8 cellular contexts compared by ENCODE assay signal in genomic region chr19:10653482-10653731, GRCh38. TPM values are rescaled to one million over a fixed set of nuclear protein-coding genes. Genes with fewer than 3 reads are reported as not detected.
DNase-seq lines count a peak whose midpoint lies in the region; ATAC-seq lines count a peak whose summit lies in the region.

No MANE protein-coding gene starts in this region.

- no peak for DNase-seq in stimulated activated naive B cell treated with anti-CD40 and anti-IgM and Interleukin-4, amounts not matched to agents 10 μg/mL and 1 μg/mL and 100 μg/mL, for 72 hours
- DNase-seq in GM19240 (ENCODE audit: insufficient read length, low spot score): no peak
- DNase-seq in hypothalamus (lab: John Stamatoyannopoulos, UW): no peak
- no peak for DNase-seq in G401 (ENCODE audit: low spot score)

- peaks cover 2% of the 10 kb centered on the region for H3K4me1 ChIP-seq in iPS-15b (ENCODE audit: control insufficient read depth, insufficient read depth, low read length)

- H3K4me1 Mint-ChIP-seq in activated T-helper 17 cell treated with anti-CD3 and anti-CD28 coated beads, Interleukin-2, amount 50 U/mL, for 72 hours: peaks cover 24% of the 10 kb centered on the region
- peaks cover 25 to 36% of the 10 kb centered on the region in 2 donors for H3K4me1 Mint-ChIP-seq in stimulated activated naive B cell treated with anti-CD40 and anti-IgM and Interleukin-4, amounts not matched to agents 10 μg/mL and 1 μg/mL and 100 μg/mL, for 72 hours

- peaks cover 7% of the 10 kb centered on the region for H3K36me3 ChIP-seq in iPS-15b (ENCODE audit: control insufficient read depth, insufficient read depth, low read length)

- peak overlapping the region; percentile 99 for H3K4me3 Mint-ChIP-seq in activated T-helper 17 cell treated with anti-CD3 and anti-CD28 coated beads, Interleukin-2, amount 50 U/mL, for 72 hours
- peak overlapping the region; percentile 92 to 95 for H3K4me3 Mint-ChIP-seq in stimulated activated naive B cell treated with anti-CD40 and anti-IgM and Interleukin-4, amounts not matched to agents 10 μg/mL and 1 μg/mL and 100 μg/mL, for 72 hours

- H3K9me3 Mint-ChIP-seq in activated T-helper 17 cell treated with anti-CD3 and anti-CD28 coated beads, Interleukin-2, amount 50 U/mL, for 72 hours: no peaks in the 10 kb centered on the region
- no peaks in the 10 kb centered on the region for H3K9me3 Mint-ChIP-seq in stimulated activated naive B cell treated with anti-CD40 and anti-IgM and Interleukin-4, amounts not matched to agents 10 μg/mL and 1 μg/mL and 100 μg/mL, for 72 hours

- no peaks in the 10 kb centered on the region for H3K27me3 ChIP-seq in iPS-15b (ENCODE audit: control insufficient read depth, insufficient read depth, low read length)

- H3K9me3 ChIP-seq in iPS-15b (ENCODE audit: control insufficient read depth, insufficient read depth, low read length): no peaks in the 10 kb centered on the region

- peak; percentile 5 for ATAC-seq in HG02623 (IDR thresholded peaks at IDR 0.05; ENCODE audit: unreplicated experiment)
- no peak for ATAC-seq in activated T-helper 17 cell treated with anti-CD3 and anti-CD28 coated beads, Interleukin-2, amount 50 U/mL, for 72 hours (replicated peaks)
- ATAC-seq in stimulated activated naive B cell treated with anti-CD40 and anti-IgM and Interleukin-4, amounts not matched to agents 10 μg/mL and 1 μg/mL and 100 μg/mL, for 72 hours (replicated peaks): no peak
- no peak for ATAC-seq in GM19452 (IDR thresholded peaks at IDR 0.05; ENCODE audit: unreplicated experiment)

- peak overlapping the region; percentile 97 for H3K4me3 ChIP-seq in iPS-15b (ENCODE audit: low read depth, low read length)

- H3K27me3 Mint-ChIP-seq in activated T-helper 17 cell treated with anti-CD3 and anti-CD28 coated beads, Interleukin-2, amount 50 U/mL, for 72 hours: no peaks in the 10 kb centered on the region
- no peaks in the 10 kb centered on the region for H3K27me3 Mint-ChIP-seq in stimulated activated naive B cell treated with anti-CD40 and anti-IgM and Interleukin-4, amounts not matched to agents 10 μg/mL and 1 μg/mL and 100 μg/mL, for 72 hours

- H3K27ac Mint-ChIP-seq in activated T-helper 17 cell treated with anti-CD3 and anti-CD28 coated beads, Interleukin-2, amount 50 U/mL, for 72 hours: peak overlapping the region; percentile 97
- H3K27ac Mint-ChIP-seq in stimulated activated naive B cell treated with anti-CD40 and anti-IgM and Interleukin-4, amounts not matched to agents 10 μg/mL and 1 μg/mL and 100 μg/mL, for 72 hours: peak overlapping the region; percentile 99

- H3K9ac ChIP-seq in iPS-15b (ENCODE audit: low read depth, low read length): peak overlapping the region; percentile 100

- in situ Hi-C loops in G401 (cut with HindIII; ENCODE audit: low sequenced_read_pairs): no loop called here

- H3K36me3 Mint-ChIP-seq in activated T-helper 17 cell treated with anti-CD3 and anti-CD28 coated beads, Interleukin-2, amount 50 U/mL, for 72 hours (ENCODE audit: low read depth): peaks cover 60% of the 10 kb centered on the region
- peaks cover 29 to 36% of the 10 kb centered on the region in 2 donors for H3K36me3 Mint-ChIP-seq in stimulated activated naive B cell treated with anti-CD40 and anti-IgM and Interleukin-4, amounts not matched to agents 10 μg/mL and 1 μg/mL and 100 μg/mL, for 72 hours

RNA-seq across cellular contexts. Expression of gene ILF3, which starts 0.7 kb away (rescaled TPM):
- 100 to 1,000 TPM; 286 to 439 TPM for total RNA-seq in activated T-helper 17 cell treated with anti-CD3 and anti-CD28 coated beads, Interleukin-2, amount 50 U/mL, for 72 hours
- total RNA-seq in G401 (2014; rRNA removed; shearing (Covaris generic)): 363 and 464 TPM in 2 replicates

RNA-seq across cellular contexts. Expression of gene SLC44A2, which starts 28.1 kb away (rescaled TPM):
- 10 to 100 TPM; 64.8 to 84.9 TPM for total RNA-seq in activated T-helper 17 cell treated with anti-CD3 and anti-CD28 coated beads, Interleukin-2, amount 50 U/mL, for 72 hours
- total RNA-seq in G401 (2014; rRNA removed; shearing (Covaris generic)): 7.4 and 12.8 TPM in 2 replicates

RNA-seq across cellular contexts. Expression of gene QTRT1, which starts 47.8 kb away (rescaled TPM):
- 10 to 100 TPM; 36.9 to 61.3 TPM for total RNA-seq in activated T-helper 17 cell treated with anti-CD3 and anti-CD28 coated beads, Interleukin-2, amount 50 U/mL, for 72 hours
- total RNA-seq in G401 (2014; rRNA removed; shearing (Covaris generic)): 85.4 and 93.4 TPM in 2 replicates
